Comparison of ENCODE assay signal across 9 cellular contexts in genomic region chr20:64062276-64062595, GRCh38. TPM values are rescaled to one million over a fixed set of nuclear protein-coding genes. Genes with fewer than 3 reads are reported as not detected.
A peak's percentile ranks its signal among the peaks of the same experiment; 100 is the strongest.
DNase-seq lines count a peak whose midpoint lies in the region; ATAC-seq, FAIRE-seq and TF ChIP-seq lines count a peak whose summit lies in the region.
"Had no signal": no experiment of that assay in that cellular context is flagged by ENCODE, and none has a peak within 500 bp of the region (broad histone marks: within the 10 kb centered on the region; RNA-seq: fewer than 3 reads in every experiment).

No MANE protein-coding gene starts in this region.

- peak overlapping the region; percentile 89 for H3K4me3 Mint-ChIP-seq in T-helper 2 cell treated with Interferon-gamma antibody and Interleukin-4, amounts not matched to agents 5 μg/mL and 100 μg/mL, for 36 hours
- peak overlapping the region; percentile 55 for H3K4me3 Mint-ChIP-seq in astrocyte (ENCODE audit: unreplicated experiment)

- H3K9ac ChIP-seq in astrocyte (ENCODE audit: low read length) = peak overlapping the region; percentile 86

- H3K4me1 Mint-ChIP-seq in T-helper 2 cell treated with Interferon-gamma antibody and Interleukin-4, amounts not matched to agents 5 μg/mL and 100 μg/mL, for 36 hours (ENCODE audit: low read depth) = peaks cover 40% of the 10 kb centered on the region
- peaks cover 18% of the 10 kb centered on the region for H3K4me1 Mint-ChIP-seq in astrocyte (ENCODE audit: low read depth, unreplicated experiment)

- H3K27me3 Mint-ChIP-seq in T-helper 2 cell treated with Interferon-gamma antibody and Interleukin-4, amounts not matched to agents 5 μg/mL and 100 μg/mL, for 36 hours (ENCODE audit: low read depth) = no peaks in the 10 kb centered on the region
- peaks cover 4% of the 10 kb centered on the region for H3K27me3 Mint-ChIP-seq in astrocyte (ENCODE audit: low read depth, unreplicated experiment)

- H4K20me1 ChIP-seq in astrocyte (ENCODE audit: insufficient read depth, low read length) = peaks cover 26% of the 10 kb centered on the region

- H3K9me3 ChIP-seq in astrocyte (ENCODE audit: insufficient read depth, low read depth, low read length) (no peaks in the 10 kb centered on the region), left lung (no peaks in the 10 kb centered on the region)

- H3K27ac ChIP-seq in astrocyte (ENCODE audit: low read depth, low read length) (no peak overlapping the region), left lung (peak overlapping the region; percentile 79 to 83), substantia nigra (ENCODE audit: low read depth, low read length, poor library complexity, severe bottlenecking) (peak overlapping the region; percentile 91)

- H3K36me3 ChIP-seq in astrocyte (ENCODE audit: insufficient read depth, low read length) (no peaks in the 10 kb centered on the region), left lung (no peaks in the 10 kb centered on the region)

- TF ChIP-seq CTCF in astrocyte (IDR thresholded peaks at IDR 0.05; ENCODE audit: insufficient read depth, low read depth, low read length) (no peak), left lung (IDR thresholded peaks at IDR 0.05) (no peak), GM10266 (IDR thresholded peaks at IDR 0.05; ENCODE audit: control insufficient read depth, insufficient read depth, low read depth, missing control alignments) (no peak)

- peak overlapping the region; percentile 79 for H3K4me3 ChIP-seq in astrocyte (ENCODE audit: insufficient read depth, low read depth, low read length)
- peak overlapping the region; percentile 91 to 95 for H3K4me3 ChIP-seq in left lung

- no peak for ATAC-seq in left lung

- peaks cover 5% of the 10 kb centered on the region for H3K79me2 ChIP-seq in astrocyte (ENCODE audit: insufficient read depth, low read length)

- intact Hi-C loops in left lung (cut with DNase I) = no loop called here

- H3K9me3 Mint-ChIP-seq in T-helper 2 cell treated with Interferon-gamma antibody and Interleukin-4, amounts not matched to agents 5 μg/mL and 100 μg/mL, for 36 hours = no peaks in the 10 kb centered on the region
- no peaks in the 10 kb centered on the region for H3K9me3 Mint-ChIP-seq in astrocyte (ENCODE audit: unreplicated experiment)

- peak overlapping the region; percentile 92 for H3K4me2 ChIP-seq in astrocyte (ENCODE audit: low read length)

- no peak for FAIRE-seq in astrocyte (lab: Jason Lieb, UNC)

- peaks cover 4% of the 10 kb centered on the region for H3K36me3 Mint-ChIP-seq in T-helper 2 cell treated with Interferon-gamma antibody and Interleukin-4, amounts not matched to agents 5 μg/mL and 100 μg/mL, for 36 hours (ENCODE audit: low read depth)
- H3K36me3 Mint-ChIP-seq in astrocyte (ENCODE audit: low read depth, unreplicated experiment) = peaks cover 2% of the 10 kb centered on the region

- peaks cover 4% of the 10 kb centered on the region for H3K27me3 ChIP-seq in astrocyte (ENCODE audit: insufficient read depth, low read length)
- peaks cover 0 to 4% of the 10 kb centered on the region in 2 donors for H3K27me3 ChIP-seq in left lung

- peak overlapping the region; percentile 10 for H3K27ac Mint-ChIP-seq in T-helper 2 cell treated with Interferon-gamma antibody and Interleukin-4, amounts not matched to agents 5 μg/mL and 100 μg/mL, for 36 hours
- peak overlapping the region; percentile 35 for H3K27ac Mint-ChIP-seq in astrocyte (ENCODE audit: unreplicated experiment)

- peaks cover 39% of the 10 kb centered on the region for H3K4me1 ChIP-seq in astrocyte (ENCODE audit: insufficient read depth, low read length)
- H3K4me1 ChIP-seq in left lung = peaks cover 16 to 54% of the 10 kb centered on the region in 2 donors

- no peak for DNase-seq in T-helper 2 cell treated with Interferon-gamma antibody and Interleukin-4, amounts not matched to agents 5 μg/mL and 100 μg/mL, for 36 hours (ENCODE audit: low spot score)
- no peak for DNase-seq in T-helper 2 cell
- no peak for DNase-seq in astrocyte (ENCODE audit: low read depth)
- no peak for DNase-seq in left lung
- DNase-seq in substantia nigra (lab: John Stamatoyannopoulos, UW) = peak in 1 of 49 donors; percentile 33
- DNase-seq in inferior parietal cortex (ENCODE audit: extremely low spot score) = no peak
- DNase-seq in NCI-H510A treated with DMSO at 0.1 percent for 48 hours (lab: John Stamatoyannopoulos, UW) = no peak
- DNase-seq in GM10266 (ENCODE audit: extremely low spot score) = no peak

- peak overlapping the region; percentile 92 for H2AFZ ChIP-seq in astrocyte (ENCODE audit: low read depth, low read length)

RNA-seq across cellular contexts. Expression of gene TCEA2, which starts 0.8 kb away (rescaled TPM):
- total RNA-seq in astrocyte (52.4 and 53.1 TPM in 2 replicates), left lung (10 to 100 TPM; 31.2 to 34.3 TPM)

RNA-seq across cellular contexts. Expression of gene SOX18, which starts 12.8 kb away (rescaled TPM):
- total RNA-seq in astrocyte (0.52 and 0.60 TPM in 2 replicates), left lung (10 to 100 TPM; 40.3 to 69.2 TPM)

RNA-seq across cellular contexts. Expression of gene RGS19, which starts 17.1 kb away (rescaled TPM):
- total RNA-seq in astrocyte (15.7 and 18.3 TPM in 2 replicates), left lung (10 to 100 TPM; 23.4 to 63.9 TPM)

RNA-seq across cellular contexts. Expression of gene OPRL1, which starts 17.6 kb away (rescaled TPM):
- total RNA-seq in astrocyte (2.8 and 3.6 TPM in 2 replicates), left lung (1 to 10 TPM; 1.8 to 2.0 TPM)

RNA-seq across cellular contexts. Expression of gene LKAAEAR1, which starts 22.0 kb away (rescaled TPM):
- total RNA-seq in astrocyte = 0.34 TPM in 1 of 2 replicates, not detected in the other
- total RNA-seq in left lung = under 1 TPM in 1 of 2 donors, not detected in 1; 0.45 TPM
- total RNA-seq: mesenteric fat pad had no signal

Comparison
In these comparisons a context has a peak if more than half of its experiments do, and no peak if none do; other contexts are left out.
1. RNA of gene SOX18, which starts 12.8 kb away (total RNA-seq): 40.3 to 69.2 TPM in left lung; 0.52 to 0.60 TPM in astrocyte; every median in the first group is over 10 times any median in the second.